In genomic region chr3:127560051-127560787, GRCh38 we compare ENCODE assay signal across 11 cellular contexts. TPM values are rescaled to one million over a fixed set of nuclear protein-coding genes. Genes with fewer than 3 reads are reported as not detected.
DNase-seq lines count a peak whose midpoint lies in the region; ATAC-seq and TF ChIP-seq lines count a peak whose summit lies in the region.
"Had no signal": no experiment of that assay in that cellular context is flagged by ENCODE, and none has a peak within 500 bp of the region (broad histone marks: within the 10 kb centered on the region; RNA-seq: fewer than 3 reads in every experiment).

No MANE protein-coding gene starts in this region.

- H3K4me1 ChIP-seq in testis (peaks cover 3% of the 10 kb centered on the region), tibial nerve (no peaks in the 10 kb centered on the region)

- no peak overlapping the region for H3K4me3 Mint-ChIP-seq in activated naive CD4-positive, alpha-beta T cell treated with anti-CD3 and anti-CD28 coated beads, Interleukin-2, amount 50 U/mL, for 24 hours
- no peak overlapping the region for H3K4me3 Mint-ChIP-seq in activated naive CD4-positive, alpha-beta T cell treated with anti-CD3 and anti-CD28 coated beads, Interleukin-2, amount 10 ng/mL, durations not matched to agents 7 days and 5 days
- H3K4me3 Mint-ChIP-seq in T-cell (peak overlapping the region in 1 of 3 donors; percentile 16), mesothelial cell of epicardium (no peak overlapping the region)
- no peak overlapping the region for H3K4me3 Mint-ChIP-seq in stimulated activated naive CD8-positive, alpha-beta T cell treated with anti-CD3 and anti-CD28 coated beads, Interleukin-15, amount 100 ng/mL, for 72 hours

- WGBS in testis, 2 donors: 81 to 85% methylated on average over 3 of the region's 3 CpGs
- WGBS in tibial nerve, 2 donors: 55 to 66% methylated on average over 3 of the region's 3 CpGs

- CTCF ChIA-PET in activated naive CD4-positive, alpha-beta T cell treated with anti-CD3 and anti-CD28 coated beads, Interleukin-2, amount 10 ng/mL, durations not matched to agents 7 days and 5 days (lab: Charles Lee): no interaction called here
- CTCF ChIA-PET in T-cell (lab: Charles Lee): no interaction called here

- H3K36me3 ChIP-seq in testis (ENCODE audit: low read depth, missing control alignments) (no peaks in the 10 kb centered on the region), tibial nerve (no peaks in the 10 kb centered on the region)

- intact Hi-C loops in testis (cut with DNase I; ENCODE audit: low total_unique reads): no loop called here

- H3K27ac ChIP-seq in testis (no peak overlapping the region), tibial nerve (no peak overlapping the region)

- TF ChIP-seq CTCF in LNCaP clone FGC (IDR thresholded peaks at IDR 0.05; ENCODE audit: control insufficient read depth, extremely low read depth, insufficient read depth): no peak
- no peak for TF ChIP-seq CTCF in testis (IDR thresholded peaks at IDR 0.05)
- no peak for TF ChIP-seq CTCF in tibial nerve (IDR thresholded peaks at IDR 0.05)
- no peak for TF ChIP-seq CTCF in mesothelial cell of epicardium (IDR thresholded peaks at IDR 0.05; ENCODE audit: unreplicated experiment)

- 0 out of 2 replicates have a peak overlapping the region, but pooled peaks have one; percentile 0 for H3K4me3 ChIP-seq in LNCaP clone FGC (ENCODE audit: low read depth, low read length)
- no peak overlapping the region for H3K4me3 ChIP-seq in testis
- no peak overlapping the region for H3K4me3 ChIP-seq in tibial nerve

- H3K9me3 Mint-ChIP-seq in activated naive CD4-positive, alpha-beta T cell treated with anti-CD3 and anti-CD28 coated beads, Interleukin-2, amount 50 U/mL, for 24 hours: peaks cover 8% of the 10 kb centered on the region
- peaks cover 15% of the 10 kb centered on the region for H3K9me3 Mint-ChIP-seq in activated naive CD4-positive, alpha-beta T cell treated with anti-CD3 and anti-CD28 coated beads, Interleukin-2, amount 10 ng/mL, durations not matched to agents 7 days and 5 days
- H3K9me3 Mint-ChIP-seq in T-cell: peaks cover 3 to 12% (median 10%) of the 10 kb centered on the region in 3 donors
- H3K9me3 Mint-ChIP-seq in stimulated activated naive CD8-positive, alpha-beta T cell treated with anti-CD3 and anti-CD28 coated beads, Interleukin-15, amount 100 ng/mL, for 72 hours: peaks cover 12 to 16% of the 10 kb centered on the region in 2 donors
- peaks cover 4% of the 10 kb centered on the region for H3K9me3 Mint-ChIP-seq in mesothelial cell of epicardium

- no peaks in the 10 kb centered on the region for H3K9me3 ChIP-seq in testis
- H3K9me3 ChIP-seq in tibial nerve: peaks cover 0 to 3% (median 0%) of the 10 kb centered on the region in 4 donors

- no peak for TF ChIP-seq EP300 in tibial nerve (IDR thresholded peaks at IDR 0.05)

- no peak for ATAC-seq in T-cell (replicated peaks in 1 of 4)
- peak; percentile 45 for ATAC-seq in stimulated activated naive CD8-positive, alpha-beta T cell treated with anti-CD3 and anti-CD28 coated beads, Interleukin-15, amount 100 ng/mL, for 72 hours
- ATAC-seq: Panc1 had no signal

- peaks cover 4% of the 10 kb centered on the region for H3K36me3 Mint-ChIP-seq in activated naive CD4-positive, alpha-beta T cell treated with anti-CD3 and anti-CD28 coated beads, Interleukin-2, amount 50 U/mL, for 24 hours
- H3K36me3 Mint-ChIP-seq in activated naive CD4-positive, alpha-beta T cell treated with anti-CD3 and anti-CD28 coated beads, Interleukin-2, amount 10 ng/mL, durations not matched to agents 7 days and 5 days: peaks cover 9% of the 10 kb centered on the region
- H3K36me3 Mint-ChIP-seq in T-cell: no peaks in the 10 kb centered on the region
- H3K36me3 Mint-ChIP-seq in mesothelial cell of epicardium: no peaks in the 10 kb centered on the region

- DNase-seq in activated naive CD4-positive, alpha-beta T cell treated with anti-CD3 and anti-CD28 coated beads, Interleukin-2, amount 10 ng/mL, durations not matched to agents 7 days and 5 days: no peak
- no peak for DNase-seq in LNCaP clone FGC (ENCODE audit: low read depth)
- DNase-seq in T-cell: no peak
- no peak for DNase-seq in stimulated activated naive CD8-positive, alpha-beta T cell treated with anti-CD3 and anti-CD28 coated beads, Interleukin-15, amount 100 ng/mL, for 72 hours
- no peak for DNase-seq in testis
- no peak for DNase-seq in tibial nerve (ENCODE audit: low spot score in 2 of 2)
- DNase-seq in mesothelial cell of epicardium (ENCODE audit: low spot score in 2 of 2, unreplicated experiment in 2 of 2): no peak
- DNase-seq: NCI-H2029, T-helper 9 cell had no signal

- H3K27me3 Mint-ChIP-seq in activated naive CD4-positive, alpha-beta T cell treated with anti-CD3 and anti-CD28 coated beads, Interleukin-2, amount 50 U/mL, for 24 hours: peaks cover 1% of the 10 kb centered on the region
- peaks cover 5% of the 10 kb centered on the region for H3K27me3 Mint-ChIP-seq in activated naive CD4-positive, alpha-beta T cell treated with anti-CD3 and anti-CD28 coated beads, Interleukin-2, amount 10 ng/mL, durations not matched to agents 7 days and 5 days
- peaks cover under 1 to 10% of the 10 kb centered on the region in 2 donors for H3K27me3 Mint-ChIP-seq in T-cell
- peaks cover 1% of the 10 kb centered on the region for H3K27me3 Mint-ChIP-seq in stimulated activated naive CD8-positive, alpha-beta T cell treated with anti-CD3 and anti-CD28 coated beads, Interleukin-15, amount 100 ng/mL, for 72 hours
- H3K27me3 Mint-ChIP-seq in mesothelial cell of epicardium (ENCODE audit: low read depth): peaks cover 4% of the 10 kb centered on the region

- peaks cover 7% of the 10 kb centered on the region for H3K4me1 Mint-ChIP-seq in activated naive CD4-positive, alpha-beta T cell treated with anti-CD3 and anti-CD28 coated beads, Interleukin-2, amount 50 U/mL, for 24 hours
- H3K4me1 Mint-ChIP-seq in activated naive CD4-positive, alpha-beta T cell treated with anti-CD3 and anti-CD28 coated beads, Interleukin-2, amount 10 ng/mL, durations not matched to agents 7 days and 5 days: peaks cover 9% of the 10 kb centered on the region
- H3K4me1 Mint-ChIP-seq in T-cell (peaks cover 3 to 11% (median 6%) of the 10 kb centered on the region in 3 donors), mesothelial cell of epicardium (no peaks in the 10 kb centered on the region)
- H3K4me1 Mint-ChIP-seq in stimulated activated naive CD8-positive, alpha-beta T cell treated with anti-CD3 and anti-CD28 coated beads, Interleukin-15, amount 100 ng/mL, for 72 hours: peaks cover 10% of the 10 kb centered on the region

- no peak for TF ChIP-seq POLR2A in testis (IDR thresholded peaks at IDR 0.05)
- TF ChIP-seq POLR2A in tibial nerve (IDR thresholded peaks at IDR 0.05): no peak

- H3K27me3 ChIP-seq in testis (no peaks in the 10 kb centered on the region), tibial nerve (no peaks in the 10 kb centered on the region)

- POLR2A ChIA-PET in T-cell (lab: Charles Lee): no interaction called here

- peak overlapping the region; percentile 77 for H3K27ac Mint-ChIP-seq in activated naive CD4-positive, alpha-beta T cell treated with anti-CD3 and anti-CD28 coated beads, Interleukin-2, amount 50 U/mL, for 24 hours
- no peak overlapping the region for H3K27ac Mint-ChIP-seq in activated naive CD4-positive, alpha-beta T cell treated with anti-CD3 and anti-CD28 coated beads, Interleukin-2, amount 10 ng/mL, durations not matched to agents 7 days and 5 days
- peak overlapping the region; percentile 46 to 75 for H3K27ac Mint-ChIP-seq in T-cell
- H3K27ac Mint-ChIP-seq in stimulated activated naive CD8-positive, alpha-beta T cell treated with anti-CD3 and anti-CD28 coated beads, Interleukin-15, amount 100 ng/mL, for 72 hours: peak overlapping the region in 1 of 2 donors; percentile 79
- H3K27ac Mint-ChIP-seq in mesothelial cell of epicardium: no peak overlapping the region

RNA-seq across cellular contexts. Expression of gene TPRA1, which starts 30.3 kb away (rescaled TPM):
- total RNA-seq in T-cell: 10 to 100 TPM; 17.1 to 38.4 (median 34.6) TPM
- total RNA-seq in testis: 10 to 100 TPM; 55.7 to 59.3 TPM
- 32.6 TPM for polyA plus RNA-seq in testis (ENCODE audit: insufficient read depth, low read depth, low replicate concordance)
- total RNA-seq in tibial nerve: 10 to 100 TPM; 50.3 to 75.3 (median 67.5) TPM
- 37.2 to 39.0 TPM (median 37.2 TPM) in 3 replicates for total RNA-seq in mesothelial cell of epicardium

RNA-seq across cellular contexts. Expression of gene MCM2, which starts 38.0 kb away (rescaled TPM):
- total RNA-seq in T-cell (10 to 100 TPM in 4 of 5 donors, 1 to 10 TPM in 1; 8.4 to 23.2 (median 14.1) TPM), testis (10 to 100 TPM; 40.8 to 49.3 TPM), tibial nerve (1 to 10 TPM; 4.2 to 7.6 (median 7.5) TPM), mesothelial cell of epicardium (55.2 to 59.1 TPM (median 58.7 TPM) in 3 replicates)
- polyA plus RNA-seq in testis (ENCODE audit: insufficient read depth, low read depth, low replicate concordance): 32.5 TPM

Comparison
In these comparisons a context has a peak if more than half of its experiments do, and no peak if none do; other contexts are left out.
1. H3K27ac Mint-ChIP-seq: peak in activated naive CD4-positive, alpha-beta T cell treated with anti-CD3 and anti-CD28 coated beads, Interleukin-2, amount 50 U/mL, for 24 hours (single experiment) and T-cell (2 of 2); none in activated naive CD4-positive, alpha-beta T cell treated with anti-CD3 and anti-CD28 coated beads, Interleukin-2, amount 10 ng/mL, durations not matched to agents 7 days and 5 days (single experiment) and mesothelial cell of epicardium (single experiment).